ENCODE assay signal across 22 cellular contexts in genomic region chr7:13897825-13898224, GRCh38.
"Had no signal": no experiment of that assay in that cellular context is flagged by ENCODE, and none has a peak within 500 bp of the region (broad histone marks: within the 10 kb centered on the region; RNA-seq: fewer than 3 reads in every experiment).

No MANE protein-coding gene starts in this region.

- H3K4me1 Mint-ChIP-seq: activated CD4-positive, alpha-beta T cell treated with anti-CD3 and anti-CD28 coated beads, Interleukin-2, amount 10 ng/mL, durations not matched to agents 24 days and 14 days; activated naive CD8-positive, alpha-beta T cell treated with anti-CD3 and anti-CD28 coated beads, Interleukin-2, amount 50 U/mL, for 24 hours; nephron had no signal

- H3K9me3 Mint-ChIP-seq: activated CD4-positive, alpha-beta T cell treated with anti-CD3 and anti-CD28 coated beads, Interleukin-2, amount 10 ng/mL, durations not matched to agents 24 days and 14 days; activated naive CD8-positive, alpha-beta T cell treated with anti-CD3 and anti-CD28 coated beads, Interleukin-2, amount 50 U/mL, for 24 hours; activated T-cell treated with anti-CD3 and anti-CD28 coated beads, Interleukin-2, amount 50 U/mL, for 24 hours; activated T-helper 2 cell treated with anti-CD3 and anti-CD28 coated beads, Interferon-gamma antibody, Interleukin-2, Interleukin-4, amounts not matched to agents 10 μg/mL and 5 μg/mL and 100 μg/mL, durations not matched to agents 14 hours and 24 hours and 36 hours; nephron; stimulated activated naive CD8-positive, alpha-beta T cell treated with anti-CD3 and anti-CD28 coated beads, Interleukin-15, Interleukin-2, amounts not matched to agents 100 ng/mL and 50 ng/mL, for 24 hours had no signal

- ATAC-seq: activated CD8-positive, alpha-beta T cell treated with anti-CD3 and anti-CD28 coated beads, Interleukin-2, amount 10 ng/mL, durations not matched to agents 7 days and 5 days; activated naive CD8-positive, alpha-beta T cell treated with anti-CD3 and anti-CD28 coated beads, Interleukin-2, amount 50 U/mL, for 24 hours; left lobe of liver; right lobe of liver had no signal

- H3K27me3 Mint-ChIP-seq: activated CD4-positive, alpha-beta T cell treated with anti-CD3 and anti-CD28 coated beads, Interleukin-2, amount 10 ng/mL, durations not matched to agents 24 days and 14 days; activated naive CD8-positive, alpha-beta T cell treated with anti-CD3 and anti-CD28 coated beads, Interleukin-2, amount 50 U/mL, for 24 hours; activated T-cell treated with anti-CD3 and anti-CD28 coated beads, Interleukin-2, amount 50 U/mL, for 24 hours; stimulated activated naive CD8-positive, alpha-beta T cell treated with anti-CD3 and anti-CD28 coated beads, Interleukin-15, Interleukin-2, amounts not matched to agents 100 ng/mL and 50 ng/mL, for 24 hours had no signal

- H3K27ac Mint-ChIP-seq: activated CD4-positive, alpha-beta T cell treated with anti-CD3 and anti-CD28 coated beads, Interleukin-2, amount 10 ng/mL, durations not matched to agents 24 days and 14 days; activated CD8-positive, alpha-beta T cell treated with anti-CD3 and anti-CD28 coated beads, Interleukin-2, amount 10 ng/mL, durations not matched to agents 7 days and 5 days; activated naive CD4-positive, alpha-beta T cell treated with anti-CD3 and anti-CD28 coated beads for 36 hours; activated naive CD8-positive, alpha-beta T cell treated with anti-CD3 and anti-CD28 coated beads, Interleukin-2, amount 50 U/mL, for 24 hours; activated T-cell treated with anti-CD3 and anti-CD28 coated beads, Interleukin-2, amount 50 U/mL, for 24 hours; activated T-helper 2 cell treated with anti-CD3 and anti-CD28 coated beads, Interferon-gamma antibody, Interleukin-2, Interleukin-4, amounts not matched to agents 10 μg/mL and 5 μg/mL and 100 μg/mL, durations not matched to agents 14 hours and 24 hours and 36 hours; nephron; stimulated activated naive CD8-positive, alpha-beta T cell treated with anti-CD3 and anti-CD28 coated beads, Interleukin-15, Interleukin-2, amounts not matched to agents 100 ng/mL and 50 ng/mL, for 24 hours had no signal

- H3K4me3 Mint-ChIP-seq: activated CD4-positive, alpha-beta T cell treated with anti-CD3 and anti-CD28 coated beads, Interleukin-2, amount 10 ng/mL, durations not matched to agents 24 days and 14 days; activated CD8-positive, alpha-beta T cell treated with anti-CD3 and anti-CD28 coated beads, Interleukin-2, amount 10 ng/mL, durations not matched to agents 7 days and 5 days; activated naive CD4-positive, alpha-beta T cell treated with anti-CD3 and anti-CD28 coated beads for 36 hours; activated naive CD8-positive, alpha-beta T cell treated with anti-CD3 and anti-CD28 coated beads, Interleukin-2, amount 50 U/mL, for 24 hours; activated T-cell treated with anti-CD3 and anti-CD28 coated beads, Interleukin-2, amount 50 U/mL, for 24 hours; nephron; stimulated activated naive CD8-positive, alpha-beta T cell treated with anti-CD3 and anti-CD28 coated beads, Interleukin-15, Interleukin-2, amounts not matched to agents 100 ng/mL and 50 ng/mL, for 24 hours had no signal

- DNase-seq: activated CD4-positive, alpha-beta T cell treated with anti-CD3 and anti-CD28 coated beads, Interleukin-2, amount 10 ng/mL, durations not matched to agents 24 days and 14 days; activated CD8-positive, alpha-beta T cell treated with anti-CD3 and anti-CD28 coated beads, Interleukin-2, amount 10 ng/mL, durations not matched to agents 7 days and 5 days; activated naive CD4-positive, alpha-beta T cell treated with anti-CD3 and anti-CD28 coated beads for 36 hours; activated naive CD8-positive, alpha-beta T cell treated with anti-CD3 and anti-CD28 coated beads, Interleukin-2, amount 50 U/mL, for 24 hours; activated T-cell treated with anti-CD3 and anti-CD28 coated beads, Interleukin-2, amount 50 U/mL, for 24 hours; dermis blood vessel endothelial cell; effector memory CD4-positive, alpha-beta T cell; esophagus squamous epithelium; foreskin melanocyte; hypothalamus; kidney; midbrain; right lobe of liver; small intestine; stimulated activated CD4-positive, alpha-beta T cell treated with anti-CD3 and anti-CD28 coated beads, Interleukin-15, amount 100 ng/mL, for 24 hours; stimulated activated CD4-positive, alpha-beta T cell treated with anti-CD3 and anti-CD28 coated beads, Interleukin-2, amount 100 ng/mL, for 48 hours; T-helper 9 cell; uterus had no signal
